In the genomic region with DNA sequence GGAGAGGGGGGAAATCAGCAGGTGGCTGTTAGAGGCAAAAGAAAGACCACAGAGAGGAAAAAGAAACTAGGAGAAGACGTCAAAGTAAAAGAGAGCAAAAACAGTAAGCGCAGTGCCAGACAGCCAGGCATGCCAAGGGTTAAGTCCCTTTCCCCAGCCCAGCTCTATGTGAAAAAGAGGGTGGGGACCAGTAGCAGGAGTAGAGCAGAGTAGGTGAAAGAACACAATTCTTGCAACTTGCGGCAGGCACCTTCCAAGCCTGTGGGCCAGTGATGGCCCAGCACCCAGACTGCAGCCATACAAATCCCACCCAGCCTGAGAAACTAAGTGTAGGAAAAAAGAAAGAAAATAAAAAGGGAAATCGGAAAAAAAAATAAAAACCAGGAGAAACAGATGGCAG, we compare ENCODE assay signal across 23 cellular contexts.
"Had no signal": no experiment of that assay in that cellular context is flagged by ENCODE, and none has a peak within 500 bp of the region (broad histone marks: within the 10 kb centered on the region; RNA-seq: fewer than 3 reads in every experiment).

No MANE protein-coding gene starts in this region.

- H3K36me3 ChIP-seq: SJSA1 had no signal

- H3K9me3 ChIP-seq: SJSA1 had no signal

- FAIRE-seq: colon, RCC 7860 had no signal

- H3K4me3 ChIP-seq: SJSA1 had no signal

- DNase-seq: activated CD4-positive, alpha-beta T cell treated with anti-CD3 and anti-CD28 coated beads for 48 hours; activated CD4-positive, alpha-beta T cell treated with anti-CD3 and anti-CD28 coated beads, Interleukin-2, amount 50 U/mL, for 4 hours; activated CD4-positive, CD25-positive, alpha-beta regulatory T cell treated with anti-CD3 and anti-CD28 coated beads, Interleukin-2, amount 50 U/mL, for 72 hours; activated CD8-positive, alpha-beta memory T cell treated with anti-CD3 and anti-CD28 coated beads, Interleukin-2, amount 50 U/mL, for 48 hours; activated CD8-positive, alpha-beta T cell treated with anti-CD3 and anti-CD28 coated beads, Interleukin-2, amount 10 ng/mL, durations not matched to agents 7 days and 5 days; activated effector memory CD4-positive, alpha-beta T cell treated with anti-CD3 and anti-CD28 coated beads, Interleukin-2, amount 50 U/mL, for 16 hours; activated naive CD4-positive, alpha-beta T cell treated with Interleukin-2 at 50 U/mL for 16 hours; activated T-cell treated with anti-CD3 and anti-CD28 coated beads, Interleukin-2, amount 50 U/mL, for 1 hour; amygdala; cerebellar nuclear complex; NCI-H1048; NCI-H1417; NCI-H1930; NCI-H2171; NCI-H526 treated with DMSO at 0.1 percent for 48 hours; NCI-H82; NK-92 treated with Interleukin-12 subunit alpha and Interleukin-12 subunit beta, amount 100 ng/mL, for 24 hours; SHP77; SW 1271 had no signal

- H3K4me3 Mint-ChIP-seq: activated CD8-positive, alpha-beta T cell treated with anti-CD3 and anti-CD28 coated beads, Interleukin-2, amount 10 ng/mL, durations not matched to agents 7 days and 5 days; activated naive CD8-positive, alpha-beta T cell had no signal

- H3K27ac ChIP-seq: SJSA1 had no signal

- H3K4me1 ChIP-seq: SJSA1 had no signal

- H3K27me3 ChIP-seq: SJSA1 had no signal

- H3K27ac Mint-ChIP-seq: activated CD8-positive, alpha-beta T cell treated with anti-CD3 and anti-CD28 coated beads, Interleukin-2, amount 10 ng/mL, durations not matched to agents 7 days and 5 days; activated naive CD8-positive, alpha-beta T cell had no signal

- H3K27me3 Mint-ChIP-seq: activated naive CD8-positive, alpha-beta T cell had no signal
